ENCODE assay signal across 32 cellular contexts in genomic region chr16:9199751-9200150, GRCh38.
"Had no signal": no experiment of that assay in that cellular context is flagged by ENCODE, and none has a peak within 500 bp of the region (broad histone marks: within the 10 kb centered on the region; RNA-seq: fewer than 3 reads in every experiment).

No MANE protein-coding gene starts in this region.

- FAIRE-seq: astrocyte, bronchial epithelial cell had no signal

- ATAC-seq: activated naive CD4-positive, alpha-beta T cell treated with anti-CD3 and anti-CD28 coated beads, Interleukin-2, amount 50 U/mL, for 72 hours; activated naive CD8-positive, alpha-beta T cell treated with anti-CD3 and anti-CD28 coated beads, Interleukin-2, amount 50 U/mL, for 24 hours; activated T-cell treated with anti-CD3 and anti-CD28 coated beads, Interleukin-2, amount 50 U/mL, for 4 hours; activated T-cell treated with anti-CD3 and anti-CD28 coated beads, Interleukin-2, amount 50 U/mL, for 72 hours; activated T-helper 17 cell treated with anti-CD3 and anti-CD28 coated beads, Interleukin-2, amount 50 U/mL, for 72 hours; body of pancreas had no signal

- H3K27ac ChIP-seq: adrenal gland, ascending aorta, body of pancreas, brain microvascular endothelial cell, breast epithelium, cardiac muscle cell had no signal

- H3K36me3 ChIP-seq: adrenal gland, ascending aorta, brain microvascular endothelial cell, breast epithelium, cardiac muscle cell had no signal

- H3K9me3 ChIP-seq: adrenal gland, ascending aorta, body of pancreas had no signal

- H3K4me1 ChIP-seq: adrenal gland, ascending aorta, body of pancreas, breast epithelium had no signal

- H3K27me3 ChIP-seq: adrenal gland, ascending aorta, body of pancreas, brain microvascular endothelial cell, breast epithelium, cardiac muscle cell had no signal

- H3K4me3 ChIP-seq: adrenal gland, ascending aorta, body of pancreas, breast epithelium, cardiac muscle cell had no signal

- DNase-seq: activated effector memory CD4-positive, alpha-beta T cell treated with anti-CD3 and anti-CD28 coated beads, Interleukin-2, amount 50 U/mL, for 16 hours; activated effector memory CD4-positive, alpha-beta T cell treated with Interleukin-2 at 50 U/mL for 16 hours; activated gamma-delta T cell; activated gamma-delta T cell treated with Interleukin-2 at 50 U/mL for 16 hours; activated naive CD4-positive, alpha-beta T cell; activated naive CD4-positive, alpha-beta T cell treated with anti-CD3 and anti-CD28 coated beads for 36 hours; activated naive CD4-positive, alpha-beta T cell treated with anti-CD3 and anti-CD28 coated beads, Interleukin-2, amount 10 ng/mL, durations not matched to agents 7 days and 5 days; activated naive CD4-positive, alpha-beta T cell treated with anti-CD3 and anti-CD28 coated beads, Interleukin-2, amount 50 U/mL, for 16 hours; activated naive CD4-positive, alpha-beta T cell treated with Interleukin-2 at 50 U/mL for 16 hours; activated naive CD8-positive, alpha-beta T cell treated with anti-CD3 and anti-CD28 coated beads for 36 hours; activated naive CD8-positive, alpha-beta T cell treated with anti-CD3 and anti-CD28 coated beads, Interleukin-2, amount 10 ng/mL, durations not matched to agents 7 days and 5 days; activated naive CD8-positive, alpha-beta T cell treated with anti-CD3 and anti-CD28 coated beads, Interleukin-2, amount 50 U/mL, for 24 hours; activated T-cell treated with anti-CD3 and anti-CD28 coated beads, Interleukin-2, amount 50 U/mL, for 24 hours; activated T-cell treated with anti-CD3 and anti-CD28 coated beads, Interleukin-2, amount 50 U/mL, for 4 hours; activated T-cell treated with anti-CD3 and anti-CD28 coated beads, Interleukin-2, amount 50 U/mL, for 48 hours; activated T-cell treated with anti-CD3 and anti-CD28 coated beads, Interleukin-2, amount 50 U/mL, for 72 hours; adrenal gland; amniotic stem cell; anterior cingulate cortex; aorta; body of pancreas; brain microvascular endothelial cell; caudate nucleus; central memory CD4-positive, alpha-beta T cell; cerebellar nuclear complex had no signal
